Comparison of ENCODE assay signal across 1 cellular context in the genomic region with DNA sequence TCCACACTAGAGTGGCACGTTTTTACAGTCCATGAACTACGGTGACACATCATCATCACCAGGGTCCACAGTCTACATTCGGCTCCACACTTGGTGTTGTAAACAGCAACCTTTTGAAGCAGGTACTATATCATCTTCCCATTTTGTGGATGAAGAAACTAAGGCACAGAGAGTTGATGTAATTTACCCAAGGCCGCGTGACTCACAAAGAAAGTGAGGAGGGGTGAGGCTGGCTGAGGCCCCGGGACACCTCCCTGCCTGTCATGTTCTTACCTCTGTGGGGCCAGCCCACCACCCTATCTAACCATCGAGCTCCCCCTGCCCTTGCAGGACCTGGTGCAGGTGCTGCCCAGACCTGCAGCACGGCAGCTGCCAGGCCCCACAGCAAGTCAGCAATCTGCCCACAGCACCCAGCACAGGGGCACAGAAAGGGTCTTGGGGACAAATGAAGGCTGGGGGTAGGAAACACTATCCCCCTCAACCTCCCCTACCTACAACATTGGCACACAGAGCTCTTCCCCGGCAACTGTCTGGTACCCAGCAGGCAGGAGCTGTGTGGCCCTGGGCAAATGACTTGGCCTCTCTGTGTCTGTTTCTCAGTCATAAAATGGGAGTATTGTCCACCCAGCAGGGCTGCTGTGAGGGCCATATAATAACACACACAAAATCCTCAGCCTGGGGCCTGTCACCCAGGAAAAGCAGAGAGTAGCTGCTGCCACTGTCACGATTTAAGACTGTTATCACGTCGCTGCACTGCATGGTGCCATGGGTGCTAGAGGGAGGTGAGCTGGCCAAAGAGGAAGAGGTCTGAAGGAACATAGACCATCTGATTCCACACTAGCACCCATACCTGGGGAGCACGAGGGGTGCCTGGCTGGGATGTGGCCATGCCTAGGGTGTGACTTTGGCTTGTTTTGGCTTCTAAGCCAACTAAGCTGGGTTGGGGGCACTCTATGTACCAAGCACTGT.
TF ChIP-seq lines count a peak whose summit lies in the region.

No MANE protein-coding gene starts in this region.

TF ChIP-seq in WTC11, 78 proteins besides CTCF, POLR2A, EP300 and RAD21 (continued from another document):
- TF ChIP-seq, protein P1, sequence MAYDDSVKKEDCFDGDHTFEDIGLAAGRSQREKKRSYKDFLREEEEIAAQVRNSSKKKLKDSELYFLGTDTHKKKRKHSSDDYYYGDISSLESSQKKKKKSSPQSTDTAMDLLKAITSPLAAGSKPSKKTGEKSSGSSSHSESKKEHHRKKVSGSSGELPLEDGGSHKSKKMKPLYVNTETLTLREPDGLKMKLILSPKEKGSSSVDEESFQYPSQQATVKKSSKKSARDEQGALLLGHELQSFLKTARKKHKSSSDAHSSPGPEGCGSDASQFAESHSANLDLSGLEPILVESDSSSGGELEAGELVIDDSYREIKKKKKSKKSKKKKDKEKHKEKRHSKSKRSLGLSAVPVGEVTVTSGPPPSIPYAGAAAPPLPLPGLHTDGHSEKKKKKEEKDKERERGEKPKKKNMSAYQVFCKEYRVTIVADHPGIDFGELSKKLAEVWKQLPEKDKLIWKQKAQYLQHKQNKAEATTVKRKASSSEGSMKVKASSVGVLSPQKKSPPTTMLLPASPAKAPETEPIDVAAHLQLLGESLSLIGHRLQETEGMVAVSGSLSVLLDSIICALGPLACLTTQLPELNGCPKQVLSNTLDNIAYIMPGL (CRISPR knock-in tag; IDR thresholded peaks at IDR 0.05): no peak
- TF ChIP-seq ERG (CRISPR knock-in tag; IDR thresholded peaks at IDR 0.05) (no peak), NR2C2 (CRISPR knock-in tag; IDR thresholded peaks at IDR 0.05) (no peak), TEAD1 (CRISPR knock-in tag; IDR thresholded peaks at IDR 0.05) (no peak), FOXP1 (CRISPR knock-in tag; IDR thresholded peaks at IDR 0.05; ENCODE audit: borderline replicate concordance) (no peak), ZNF138 (CRISPR knock-in tag; conservative IDR thresholded peaks at IDR 0.05) (no peak), GTF2I (CRISPR knock-in tag; conservative IDR thresholded peaks at IDR 0.05) (no peak), SOX15 (CRISPR knock-in tag; IDR thresholded peaks at IDR 0.05) (no peak), SP1 (CRISPR knock-in tag; conservative IDR thresholded peaks at IDR 0.05) (no peak), IRF2 (CRISPR knock-in tag; IDR thresholded peaks at IDR 0.05; ENCODE audit: borderline replicate concordance, low read depth) (no peak)
- TF ChIP-seq, protein P2, sequence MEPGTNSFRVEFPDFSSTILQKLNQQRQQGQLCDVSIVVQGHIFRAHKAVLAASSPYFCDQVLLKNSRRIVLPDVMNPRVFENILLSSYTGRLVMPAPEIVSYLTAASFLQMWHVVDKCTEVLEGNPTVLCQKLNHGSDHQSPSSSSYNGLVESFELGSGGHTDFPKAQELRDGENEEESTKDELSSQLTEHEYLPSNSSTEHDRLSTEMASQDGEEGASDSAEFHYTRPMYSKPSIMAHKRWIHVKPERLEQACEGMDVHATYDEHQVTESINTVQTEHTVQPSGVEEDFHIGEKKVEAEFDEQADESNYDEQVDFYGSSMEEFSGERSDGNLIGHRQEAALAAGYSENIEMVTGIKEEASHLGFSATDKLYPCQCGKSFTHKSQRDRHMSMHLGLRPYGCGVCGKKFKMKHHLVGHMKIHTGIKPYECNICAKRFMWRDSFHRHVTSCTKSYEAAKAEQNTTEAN (CRISPR knock-in tag; IDR thresholded peaks at IDR 0.05): no peak
